9 cellular contexts compared by ENCODE assay signal in the genomic region with DNA sequence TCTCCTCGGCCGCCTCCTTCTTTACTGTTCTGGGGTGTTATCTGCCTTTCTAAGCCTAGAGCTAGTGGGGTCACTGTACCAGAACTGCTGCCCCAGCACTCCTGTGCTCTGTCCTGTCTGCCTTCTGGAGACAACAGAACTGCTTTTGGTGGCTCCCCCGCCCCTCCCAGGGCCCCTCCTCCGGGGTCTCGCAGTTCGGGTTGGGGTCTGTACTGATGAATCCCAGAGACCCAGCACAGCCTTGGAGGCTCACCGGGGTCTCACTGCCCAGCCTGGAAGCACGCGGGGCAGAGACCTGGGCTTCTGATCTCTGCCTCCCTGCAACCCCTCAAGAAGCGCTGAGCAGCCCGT. TPM values are rescaled to one million over a fixed set of nuclear protein-coding genes. Genes with fewer than 3 reads are reported as not detected.
DNase-seq lines count a peak whose midpoint lies in the region; ATAC-seq and TF ChIP-seq lines count a peak whose summit lies in the region.
"Had no signal": no experiment of that assay in that cellular context is flagged by ENCODE, and none has a peak within 500 bp of the region (broad histone marks: within the 10 kb centered on the region; RNA-seq: fewer than 3 reads in every experiment).

No MANE protein-coding gene starts in this region.

- H3K4me2 ChIP-seq in mesenchymal stem cell (ENCODE audit: low read length, poor library complexity, severe bottlenecking) = peak overlapping the region; percentile 93
- H3K4me2 ChIP-seq: PC-9 had no signal

- H3K36me3 Mint-ChIP-seq in activated T-cell treated with anti-CD3 and anti-CD28 coated beads, Interleukin-2, amount 50 U/mL, for 24 hours (ENCODE audit: low read depth) = no peaks in the 10 kb centered on the region
- H3K36me3 Mint-ChIP-seq in brain = no peaks in the 10 kb centered on the region
- H3K36me3 Mint-ChIP-seq in progenitor cell of endocrine pancreas (ENCODE audit: insufficient read depth) = no peaks in the 10 kb centered on the region

- peak overlapping the region; percentile 57 for H2AFZ ChIP-seq in mesenchymal stem cell (ENCODE audit: low read depth, low read length)
- H2AFZ ChIP-seq: PC-9 had no signal

- peaks cover 71 to 89% of the 10 kb centered on the region in 2 experiments for H3K27me3 ChIP-seq in mesenchymal stem cell (ENCODE audit: control insufficient read depth in 1 of 2, insufficient read depth in 1 of 2, low read length in 2 of 2)
- H3K27me3 ChIP-seq in transverse colon = no peaks in the 10 kb centered on the region

- H4K8ac ChIP-seq in mesenchymal stem cell (ENCODE audit: low read length) = peak overlapping the region; percentile 99

- H2BK15ac ChIP-seq in mesenchymal stem cell (ENCODE audit: low read depth, poor library complexity, severe bottlenecking) = peak overlapping the region; percentile 98

- H3K4me3 ChIP-seq in mesenchymal stem cell (ENCODE audit: insufficient read depth in 1 of 2, low read depth in 1 of 2, low read length in 2 of 2) = peak overlapping the region; percentile 3 to 75
- H3K4me3 ChIP-seq in transverse colon = peak overlapping the region in 3 of 4 donors; percentile 30 to 49 (median 30)
- H3K4me3 ChIP-seq: PC-9 had no signal

- H3K4ac ChIP-seq in mesenchymal stem cell (ENCODE audit: low read depth in 1 of 2, low read length in 2 of 2) = peak overlapping the region; percentile 80 to 90

- H3K36me3 ChIP-seq in mesenchymal stem cell (ENCODE audit: control insufficient read depth in 1 of 2, insufficient read depth in 2 of 2, low read depth in 1 of 2, low read length in 2 of 2) (peaks cover 0 to 3% of the 10 kb centered on the region in 2 experiments), transverse colon (no peaks in the 10 kb centered on the region)

- H4K91ac ChIP-seq in mesenchymal stem cell (ENCODE audit: low read length) = peak overlapping the region; percentile 92

- H3K4me3 Mint-ChIP-seq in activated T-cell treated with anti-CD3 and anti-CD28 coated beads, Interleukin-2, amount 50 U/mL, for 24 hours = peak overlapping the region; percentile 57
- H3K4me3 Mint-ChIP-seq in brain = peak overlapping the region in 4 of 5 experiments; percentile 46 to 78 (median 64)
- no peak overlapping the region for H3K4me3 Mint-ChIP-seq in progenitor cell of endocrine pancreas (ENCODE audit: low read depth)

- no peak for TF ChIP-seq CTCF in brain (conservative IDR thresholded peaks at IDR 0.05)
- no peak for TF ChIP-seq CTCF in transverse colon (IDR thresholded peaks at IDR 0.05)
- TF ChIP-seq CTCF in GM20000 (IDR thresholded peaks at IDR 0.05; ENCODE audit: extremely low read depth, missing control alignments) = no peak
- no peak for TF ChIP-seq CTCF in progenitor cell of endocrine pancreas (IDR thresholded peaks at IDR 0.05; ENCODE audit: unreplicated experiment)

- no peaks in the 10 kb centered on the region for H3K9me3 Mint-ChIP-seq in activated T-cell treated with anti-CD3 and anti-CD28 coated beads, Interleukin-2, amount 50 U/mL, for 24 hours
- H3K9me3 Mint-ChIP-seq in brain = no peaks in the 10 kb centered on the region
- H3K9me3 Mint-ChIP-seq in progenitor cell of endocrine pancreas (ENCODE audit: low read depth) = no peaks in the 10 kb centered on the region

- H2BK5ac ChIP-seq in mesenchymal stem cell (ENCODE audit: low read depth, low read length, poor library complexity, severe bottlenecking) = no peak overlapping the region

- H3K4me1 ChIP-seq in mesenchymal stem cell (ENCODE audit: control insufficient read depth, insufficient read depth, low read depth, low read length) (peaks cover 11% of the 10 kb centered on the region), transverse colon (peaks cover 6 to 22% (median 14%) of the 10 kb centered on the region in 4 donors)

- peak overlapping the region; percentile 69 for H3K9ac ChIP-seq in mesenchymal stem cell (ENCODE audit: low read length)

- H3K14ac ChIP-seq in mesenchymal stem cell (ENCODE audit: low read length in 2 of 2) = no peak overlapping the region

- H3K27ac ChIP-seq in mesenchymal stem cell (ENCODE audit: low read length, poor library complexity, severe bottlenecking) = no peak overlapping the region
- peak overlapping the region; percentile 52 to 74 (median 66) for H3K27ac ChIP-seq in transverse colon
- H3K27ac ChIP-seq: PC-9 had no signal

- DNase-seq in activated T-cell treated with anti-CD3 and anti-CD28 coated beads, Interleukin-2, amount 50 U/mL, for 24 hours = no peak
- DNase-seq in activated T-cell treated with anti-CD3 and anti-CD28 coated beads, Interleukin-2, amount 50 U/mL, for 1 hour = no peak
- DNase-seq in mesenchymal stem cell (no peak), transverse colon (no peak), GM20000 (ENCODE audit: low spot score) (no peak), progenitor cell of endocrine pancreas (ENCODE audit: low spot score, unreplicated experiment) (no peak)

- H3K18ac ChIP-seq in mesenchymal stem cell (ENCODE audit: low read depth in 1 of 2, low read length in 2 of 2) = peak overlapping the region; percentile 94 to 98

- peak overlapping the region in 1 of 2 experiments; percentile 65 for H3K23ac ChIP-seq in mesenchymal stem cell (ENCODE audit: low read length in 2 of 2)

- peak overlapping the region; percentile 96 for H2BK120ac ChIP-seq in mesenchymal stem cell (ENCODE audit: low read depth, low read length)

- H3K9me3 ChIP-seq in mesenchymal stem cell (ENCODE audit: control insufficient read depth, low read length) (no peaks in the 10 kb centered on the region), transverse colon (no peaks in the 10 kb centered on the region)

- no peak overlapping the region for H2AK5ac ChIP-seq in mesenchymal stem cell (ENCODE audit: low read length, severe bottlenecking)

- no peak for ATAC-seq in GM19463 (IDR thresholded peaks at IDR 0.05; ENCODE audit: unreplicated experiment)

- peak overlapping the region; percentile 79 to 84 for H2BK12ac ChIP-seq in mesenchymal stem cell (ENCODE audit: low read length in 2 of 2)

- no peak for TF ChIP-seq POLR2A in transverse colon (IDR thresholded peaks at IDR 0.05)

- H3K4me1 Mint-ChIP-seq in activated T-cell treated with anti-CD3 and anti-CD28 coated beads, Interleukin-2, amount 50 U/mL, for 24 hours (ENCODE audit: low read depth) = peaks cover 33% of the 10 kb centered on the region
- H3K4me1 Mint-ChIP-seq in brain (peaks cover 58% of the 10 kb centered on the region), progenitor cell of endocrine pancreas (ENCODE audit: low read depth) (peaks cover 34% of the 10 kb centered on the region)

- WGBS in mesenchymal stem cell = 71% methylated on average over 11 of the region's 11 CpGs
- WGBS in transverse colon (ENCODE audit: low coverage in 1 of 2), 2 donors = 52 to 62% methylated on average over 2 to 11 of the region's 11 CpGs

- peak overlapping the region; percentile 86 for H3K27ac Mint-ChIP-seq in activated T-cell treated with anti-CD3 and anti-CD28 coated beads, Interleukin-2, amount 50 U/mL, for 24 hours
- H3K27ac Mint-ChIP-seq in brain (peak overlapping the region in 4 of 5 experiments; percentile 28 to 44 (median 37)), progenitor cell of endocrine pancreas (no peak overlapping the region)

- no peak for TF ChIP-seq EP300 in transverse colon (IDR thresholded peaks at IDR 0.05; ENCODE audit: low read depth)

- in situ Hi-C loops in transverse colon (cut with MboI; ENCODE audit: low pct_ligation_motif_present in 1 of 4, low pct_unique_long_range_greater_than_20kb in 1 of 4, low sequenced_read_pairs in 3 of 4) = loop anchor here (5.0 to 25.0 kb wide), 6 partner anchors 96 to 501 kb away; partner anchors contain the start of genes REN (in 4 of the 4) and SNRPE (in 3 of the 4)

- intact Hi-C loops in transverse colon (cut with DNase I; ENCODE audit: low total_unique reads) = loop anchor here (2.0 kb wide), 1 partner anchor 200 kb away; no protein-coding TSS in a partner anchor

- H3K79me1 ChIP-seq in mesenchymal stem cell (replicated peaks; ENCODE audit: low read length, poor library complexity, severe bottlenecking) = no peaks in the 10 kb centered on the region

- peaks cover 3% of the 10 kb centered on the region for H3K27me3 Mint-ChIP-seq in activated T-cell treated with anti-CD3 and anti-CD28 coated beads, Interleukin-2, amount 50 U/mL, for 24 hours
- H3K27me3 Mint-ChIP-seq in brain = peaks cover 52% of the 10 kb centered on the region
- peaks cover 15% of the 10 kb centered on the region for H3K27me3 Mint-ChIP-seq in progenitor cell of endocrine pancreas

RNA-seq across cellular contexts. Expression of gene PLEKHA6, which starts 3.2 kb away (rescaled TPM):
- polyA plus RNA-seq in brain (ENCODE audit: insufficient read depth, low read depth, low replicate concordance) = 27.8 TPM
- polyA plus RNA-seq in mesenchymal stem cell (2013, experiment 1 of 2) = 4.0 TPM
- polyA plus RNA-seq in mesenchymal stem cell (2013, experiment 2 of 2) = 4.8 TPM
- 100 to 1,000 TPM in 1 of 4 donors, 10 to 100 TPM in 3; 58.7 to 209 (median 97.9) TPM for total RNA-seq in transverse colon
- total RNA-seq in progenitor cell of endocrine pancreas = 66.9 and 71.5 TPM in 2 replicates

RNA-seq across cellular contexts. Expression of gene PPP1R15B, which starts 48.7 kb away (rescaled TPM):
- polyA plus RNA-seq in brain (ENCODE audit: insufficient read depth, low read depth, low replicate concordance) = 11.4 TPM
- 19.9 TPM for polyA plus RNA-seq in mesenchymal stem cell (2013, experiment 1 of 2)
- polyA plus RNA-seq in mesenchymal stem cell (2013, experiment 2 of 2) = 19.0 TPM
- 10 to 100 TPM; 30.8 to 74.2 (median 54.5) TPM for total RNA-seq in transverse colon
- total RNA-seq in progenitor cell of endocrine pancreas = 42.6 and 43.3 TPM in 2 replicates
